Comparison of ENCODE assay signal across 9 cellular contexts in genomic region chr16:59146140-59146539, GRCh38.
"Had no signal": no experiment of that assay in that cellular context is flagged by ENCODE, and none has a peak within 500 bp of the region (broad histone marks: within the 10 kb centered on the region; RNA-seq: fewer than 3 reads in every experiment).

No MANE protein-coding gene starts in this region.

- H3K4me3 ChIP-seq: GM23248, HAP-1, K562 had no signal

- H3K9me3 ChIP-seq: HAP-1 had no signal

- H3K4me1 ChIP-seq: HAP-1 had no signal

- H3K27ac ChIP-seq: GM23248 had no signal

- ATAC-seq: HCT116, K562 had no signal

- H3K36me3 ChIP-seq: HAP-1 had no signal

- DNase-seq: GM23248, GOT3, H7, HFFc6, IMR-90, KG1 had no signal
